1 cellular context compared by ENCODE assay signal in genomic region chr5:69416180-69416579, GRCh38.
TF ChIP-seq lines count a peak whose summit lies in the region.

No MANE protein-coding gene starts in this region.

TF ChIP-seq in GM12878, 131 proteins besides CTCF, POLR2A, EP300 and RAD21:
- TF ChIP-seq TBL1XR1 (IDR thresholded peaks at IDR 0.05; ENCODE audit: low read depth, low read length) (no peak), MEF2B (IDR thresholded peaks at IDR 0.05; ENCODE audit: partially characterized antibody, poor library complexity, severe bottlenecking) (no peak), ELK1 (IDR thresholded peaks at IDR 0.05; ENCODE audit: low read depth, low read length) (no peak), ZNF384 (IDR thresholded peaks at IDR 0.05; ENCODE audit: borderline replicate concordance, low read depth, low read length) (no peak), BACH1 (IDR thresholded peaks at IDR 0.05; ENCODE audit: borderline replicate concordance) (no peak), POLR2AphosphoS5 (IDR thresholded peaks at IDR 0.05; ENCODE audit: low read length) (no peak), YY1 (IDR thresholded peaks at IDR 0.05; ENCODE audit: low read depth, low read length) (no peak), IRF3 (IDR thresholded peaks at IDR 0.05) (no peak), PKNOX1 (IDR thresholded peaks at IDR 0.05) (no peak), CHD2 (IDR thresholded peaks at IDR 0.05; ENCODE audit: borderline replicate concordance, low read depth, low read length) (no peak), BMI1 (IDR thresholded peaks at IDR 0.05; ENCODE audit: borderline replicate concordance) (no peak), HDGF (IDR thresholded peaks at IDR 0.05) (no peak), NR2C2 (IDR thresholded peaks at IDR 0.05; ENCODE audit: borderline replicate concordance, control insufficient read depth, insufficient read length, low read depth) (no peak), PAX8 (IDR thresholded peaks at IDR 0.05) (no peak), SIX5 (IDR thresholded peaks at IDR 0.05; ENCODE audit: low read depth, low read length, severe bottlenecking) (no peak), CREM (IDR thresholded peaks at IDR 0.05; ENCODE audit: low read depth) (no peak), ZNF274 (IDR thresholded peaks at IDR 0.05; ENCODE audit: insufficient read depth, insufficient read length) (no peak), SREBF2 (IDR thresholded peaks at IDR 0.05; ENCODE audit: low read length) (no peak), SUPT20H (IDR thresholded peaks at IDR 0.05; ENCODE audit: borderline replicate concordance, control insufficient read depth, low read depth, low read length) (no peak)
TF ChIP-seq in GM12878: peak in this region for 0.
